Comparison of ENCODE assay signal across 17 cellular contexts in genomic region chr1:225319951-225320350, GRCh38.
"Had no signal": no experiment of that assay in that cellular context is flagged by ENCODE, and none has a peak within 500 bp of the region (broad histone marks: within the 10 kb centered on the region; RNA-seq: fewer than 3 reads in every experiment).

No MANE protein-coding gene starts in this region.

- H3K4me3 ChIP-seq: cardiac muscle cell, lower lobe of right lung, right atrium auricular region, smooth muscle cell, tibial nerve had no signal

- H3K27ac Mint-ChIP-seq: activated CD8-positive, alpha-beta memory T cell treated with anti-CD3 and anti-CD28 coated beads, Interleukin-2, amount 10 ng/mL, durations not matched to agents 7 days and 5 days; activated naive CD8-positive, alpha-beta T cell; activated T-cell treated with anti-CD3 and anti-CD28 coated beads, Interleukin-2, amount 50 U/mL, for 24 hours; naive thymus-derived CD4-positive, alpha-beta T cell had no signal

- H3K27me3 Mint-ChIP-seq: activated naive CD8-positive, alpha-beta T cell had no signal

- H3K4me1 ChIP-seq: lower lobe of right lung, right atrium auricular region, tibial nerve had no signal

- H3K9me3 Mint-ChIP-seq: activated T-cell treated with anti-CD3 and anti-CD28 coated beads, Interleukin-2, amount 50 U/mL, for 24 hours had no signal

- DNase-seq: activated CD4-positive, alpha-beta T cell treated with anti-CD3 and anti-CD28 coated beads, Interleukin-2, amount 50 U/mL, for 48 hours; activated CD4-positive, CD25-positive, alpha-beta regulatory T cell treated with anti-CD3 and anti-CD28 coated beads, Interleukin-2, amount 50 U/mL, for 72 hours; activated CD8-positive, alpha-beta memory T cell treated with anti-CD3 and anti-CD28 coated beads, Interleukin-2, amount 10 ng/mL, durations not matched to agents 7 days and 5 days; activated effector memory CD4-positive, alpha-beta T cell treated with Interleukin-2 at 50 U/mL for 16 hours; activated T-cell treated with anti-CD3 and anti-CD28 coated beads, Interleukin-2, amount 50 U/mL, for 24 hours; aorta; hippocampal formation; lower lobe of right lung; naive thymus-derived CD4-positive, alpha-beta T cell; posterior cingulate gyrus; T-helper 2 cell had no signal

- H3K36me3 Mint-ChIP-seq: activated CD8-positive, alpha-beta memory T cell treated with anti-CD3 and anti-CD28 coated beads, Interleukin-2, amount 10 ng/mL, durations not matched to agents 7 days and 5 days; activated naive CD8-positive, alpha-beta T cell had no signal

- H3K36me3 ChIP-seq: cardiac muscle cell, lower lobe of right lung, neutrophil, right atrium auricular region, tibial nerve had no signal

- H3K4me1 Mint-ChIP-seq: activated CD8-positive, alpha-beta memory T cell treated with anti-CD3 and anti-CD28 coated beads, Interleukin-2, amount 10 ng/mL, durations not matched to agents 7 days and 5 days had no signal

- H3K9me3 ChIP-seq: lower lobe of right lung, neutrophil, right atrium auricular region, tibial nerve had no signal

- ATAC-seq: activated CD8-positive, alpha-beta memory T cell treated with anti-CD3 and anti-CD28 coated beads, Interleukin-2, amount 10 ng/mL, durations not matched to agents 7 days and 5 days; naive thymus-derived CD4-positive, alpha-beta T cell had no signal

- H3K27me3 ChIP-seq: cardiac muscle cell, neutrophil, right atrium auricular region, tibial nerve had no signal

- H3K4me3 Mint-ChIP-seq: activated CD8-positive, alpha-beta memory T cell treated with anti-CD3 and anti-CD28 coated beads, Interleukin-2, amount 10 ng/mL, durations not matched to agents 7 days and 5 days; activated naive CD8-positive, alpha-beta T cell; activated T-cell treated with anti-CD3 and anti-CD28 coated beads, Interleukin-2, amount 50 U/mL, for 24 hours; naive thymus-derived CD4-positive, alpha-beta T cell had no signal
